In the genomic region with DNA sequence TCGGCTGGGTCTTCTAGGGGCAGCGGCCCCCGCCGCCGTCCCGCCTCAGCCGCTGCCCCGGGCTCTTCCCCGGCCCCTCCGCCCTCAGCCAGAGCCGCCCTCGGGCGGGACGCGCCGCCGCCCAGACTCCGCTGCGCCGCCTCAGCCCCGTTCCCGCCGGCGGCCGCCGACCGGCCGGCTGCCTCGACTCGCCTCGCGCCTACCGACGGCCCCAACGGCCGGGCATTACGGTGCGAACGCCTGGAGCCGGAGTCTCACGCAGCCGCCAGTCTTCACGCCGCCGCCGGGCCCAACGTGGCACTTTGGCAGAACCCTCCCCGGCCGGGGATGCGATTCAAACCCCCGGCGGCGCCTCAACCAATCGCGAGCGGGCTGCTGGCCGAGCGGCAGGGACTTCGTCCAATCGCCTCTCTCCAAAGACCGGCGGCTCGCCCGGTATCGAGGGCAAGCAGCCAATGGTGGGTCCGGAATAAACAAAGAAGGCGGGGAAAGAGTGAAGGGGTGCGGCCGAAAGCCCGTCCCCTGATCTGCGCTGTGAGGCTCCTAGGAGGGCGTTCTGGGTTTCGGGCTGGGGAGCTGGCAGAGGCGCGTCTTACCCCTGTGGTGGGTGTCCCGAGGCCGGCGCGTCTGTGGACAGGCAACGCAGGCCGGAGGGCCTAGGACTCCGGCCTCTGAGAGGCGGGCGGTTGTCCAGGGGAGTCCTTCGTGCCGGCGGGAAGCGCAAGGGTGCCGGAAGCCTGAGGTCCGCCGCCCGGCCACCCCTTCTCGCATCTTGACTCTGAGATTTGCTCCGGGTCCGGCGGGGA, we compare ENCODE assay signal across 2 cellular contexts.
TF ChIP-seq lines count a peak whose summit lies in the region.

Gene CDR2, minus strand, starts transcription at position 309 of the 806 bp plus-strand sequence. CDS start 310 bp downstream, outside the sequence.

TF ChIP-seq in HEK293, 187 proteins besides CTCF, POLR2A, EP300 and RAD21 (continued from another document and continues in another):
- TF ChIP-seq ZNF600 (tag by site-specific recombination; IDR thresholded peaks at IDR 0.05) (peak; percentile 84), ZSCAN4 (tag by site-specific recombination; IDR thresholded peaks at IDR 0.05) (no peak), ZNF544 (tag by site-specific recombination; IDR thresholded peaks at IDR 0.05) (no peak), ZNF350 (tag by site-specific recombination; IDR thresholded peaks at IDR 0.05) (no peak), ZNF521 (tag by site-specific recombination; IDR thresholded peaks at IDR 0.05) (no peak), ZNF433 (tag by site-specific recombination; IDR thresholded peaks at IDR 0.05; ENCODE audit: low read depth) (no peak), ZNF10 (tag by site-specific recombination; IDR thresholded peaks at IDR 0.05) (peak; percentile 77; the same call in 1 of the 2 replicates), GLIS2 (tag by site-specific recombination; IDR thresholded peaks at IDR 0.05) (peak; percentile 64), MYNN (tag by site-specific recombination; IDR thresholded peaks at IDR 0.05; ENCODE audit: borderline replicate concordance) (no peak), ZFP41 (tag by site-specific recombination; IDR thresholded peaks at IDR 0.05; ENCODE audit: borderline replicate concordance) (no peak), ZBTB48 (tag by site-specific recombination; IDR thresholded peaks at IDR 0.05) (0 out of 2 replicates have a peak, but pooled peaks have one; percentile 18), ZIC2 (tag by site-specific recombination; IDR thresholded peaks at IDR 0.05) (0 out of 2 replicates have a peak, but pooled peaks have one; percentile 37)
- TF ChIP-seq, protein P1, sequence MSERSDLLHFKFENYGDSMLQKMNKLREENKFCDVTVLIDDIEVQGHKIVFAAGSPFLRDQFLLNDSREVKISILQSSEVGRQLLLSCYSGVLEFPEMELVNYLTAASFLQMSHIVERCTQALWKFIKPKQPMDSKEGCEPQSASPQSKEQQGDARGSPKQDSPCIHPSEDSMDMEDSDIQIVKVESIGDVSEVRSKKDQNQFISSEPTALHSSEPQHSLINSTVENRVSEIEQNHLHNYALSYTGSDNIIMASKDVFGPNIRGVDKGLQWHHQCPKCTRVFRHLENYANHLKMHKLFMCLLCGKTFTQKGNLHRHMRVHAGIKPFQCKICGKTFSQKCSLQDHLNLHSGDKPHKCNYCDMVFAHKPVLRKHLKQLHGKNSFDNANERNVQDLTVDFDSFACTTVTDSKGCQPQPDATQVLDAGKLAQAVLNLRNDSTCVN (tag by site-specific recombination; optimal IDR thresholded peaks at IDR 0.05), result peak; percentile 29
- TF ChIP-seq, protein P2, sequence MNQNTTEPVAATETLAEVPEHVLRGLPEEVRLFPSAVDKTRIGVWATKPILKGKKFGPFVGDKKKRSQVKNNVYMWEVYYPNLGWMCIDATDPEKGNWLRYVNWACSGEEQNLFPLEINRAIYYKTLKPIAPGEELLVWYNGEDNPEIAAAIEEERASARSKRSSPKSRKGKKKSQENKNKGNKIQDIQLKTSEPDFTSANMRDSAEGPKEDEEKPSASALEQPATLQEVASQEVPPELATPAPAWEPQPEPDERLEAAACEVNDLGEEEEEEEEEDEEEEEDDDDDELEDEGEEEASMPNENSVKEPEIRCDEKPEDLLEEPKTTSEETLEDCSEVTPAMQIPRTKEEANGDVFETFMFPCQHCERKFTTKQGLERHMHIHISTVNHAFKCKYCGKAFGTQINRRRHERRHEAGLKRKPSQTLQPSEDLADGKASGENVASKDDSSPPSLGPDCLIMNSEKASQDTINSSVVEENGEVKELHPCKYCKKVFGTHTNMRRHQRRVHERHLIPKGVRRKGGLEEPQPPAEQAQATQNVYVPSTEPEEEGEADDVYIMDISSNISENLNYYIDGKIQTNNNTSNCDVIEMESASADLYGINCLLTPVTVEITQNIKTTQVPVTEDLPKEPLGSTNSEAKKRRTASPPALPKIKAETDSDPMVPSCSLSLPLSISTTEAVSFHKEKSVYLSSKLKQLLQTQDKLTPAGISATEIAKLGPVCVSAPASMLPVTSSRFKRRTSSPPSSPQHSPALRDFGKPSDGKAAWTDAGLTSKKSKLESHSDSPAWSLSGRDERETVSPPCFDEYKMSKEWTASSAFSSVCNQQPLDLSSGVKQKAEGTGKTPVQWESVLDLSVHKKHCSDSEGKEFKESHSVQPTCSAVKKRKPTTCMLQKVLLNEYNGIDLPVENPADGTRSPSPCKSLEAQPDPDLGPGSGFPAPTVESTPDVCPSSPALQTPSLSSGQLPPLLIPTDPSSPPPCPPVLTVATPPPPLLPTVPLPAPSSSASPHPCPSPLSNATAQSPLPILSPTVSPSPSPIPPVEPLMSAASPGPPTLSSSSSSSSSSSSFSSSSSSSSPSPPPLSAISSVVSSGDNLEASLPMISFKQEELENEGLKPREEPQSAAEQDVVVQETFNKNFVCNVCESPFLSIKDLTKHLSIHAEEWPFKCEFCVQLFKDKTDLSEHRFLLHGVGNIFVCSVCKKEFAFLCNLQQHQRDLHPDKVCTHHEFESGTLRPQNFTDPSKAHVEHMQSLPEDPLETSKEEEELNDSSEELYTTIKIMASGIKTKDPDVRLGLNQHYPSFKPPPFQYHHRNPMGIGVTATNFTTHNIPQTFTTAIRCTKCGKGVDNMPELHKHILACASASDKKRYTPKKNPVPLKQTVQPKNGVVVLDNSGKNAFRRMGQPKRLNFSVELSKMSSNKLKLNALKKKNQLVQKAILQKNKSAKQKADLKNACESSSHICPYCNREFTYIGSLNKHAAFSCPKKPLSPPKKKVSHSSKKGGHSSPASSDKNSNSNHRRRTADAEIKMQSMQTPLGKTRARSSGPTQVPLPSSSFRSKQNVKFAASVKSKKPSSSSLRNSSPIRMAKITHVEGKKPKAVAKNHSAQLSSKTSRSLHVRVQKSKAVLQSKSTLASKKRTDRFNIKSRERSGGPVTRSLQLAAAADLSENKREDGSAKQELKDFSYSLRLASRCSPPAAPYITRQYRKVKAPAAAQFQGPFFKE (tag by site-specific recombination; IDR thresholded peaks at IDR 0.05; ENCODE audit: borderline replicate concordance), result no peak
- TF ChIP-seq, protein P3, sequence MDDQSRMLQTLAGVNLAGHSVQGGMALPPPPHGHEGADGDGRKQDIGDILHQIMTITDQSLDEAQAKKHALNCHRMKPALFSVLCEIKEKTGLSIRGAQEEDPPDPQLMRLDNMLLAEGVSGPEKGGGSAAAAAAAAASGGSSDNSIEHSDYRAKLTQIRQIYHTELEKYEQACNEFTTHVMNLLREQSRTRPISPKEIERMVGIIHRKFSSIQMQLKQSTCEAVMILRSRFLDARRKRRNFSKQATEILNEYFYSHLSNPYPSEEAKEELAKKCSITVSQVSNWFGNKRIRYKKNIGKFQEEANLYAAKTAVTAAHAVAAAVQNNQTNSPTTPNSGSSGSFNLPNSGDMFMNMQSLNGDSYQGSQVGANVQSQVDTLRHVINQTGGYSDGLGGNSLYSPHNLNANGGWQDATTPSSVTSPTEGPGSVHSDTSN (CRISPR knock-in tag; IDR thresholded peaks at IDR 0.05), result peak; percentile 96

TF ChIP-seq in neural cell, 6 proteins besides CTCF, POLR2A, EP300 and RAD21 (continued from another document):
- TF ChIP-seq MXI1 (conservative IDR thresholded peaks at IDR 0.05; ENCODE audit: poor library complexity, severe bottlenecking), result peak; percentile 92
